21 cellular contexts compared by ENCODE assay signal in the genomic region with DNA sequence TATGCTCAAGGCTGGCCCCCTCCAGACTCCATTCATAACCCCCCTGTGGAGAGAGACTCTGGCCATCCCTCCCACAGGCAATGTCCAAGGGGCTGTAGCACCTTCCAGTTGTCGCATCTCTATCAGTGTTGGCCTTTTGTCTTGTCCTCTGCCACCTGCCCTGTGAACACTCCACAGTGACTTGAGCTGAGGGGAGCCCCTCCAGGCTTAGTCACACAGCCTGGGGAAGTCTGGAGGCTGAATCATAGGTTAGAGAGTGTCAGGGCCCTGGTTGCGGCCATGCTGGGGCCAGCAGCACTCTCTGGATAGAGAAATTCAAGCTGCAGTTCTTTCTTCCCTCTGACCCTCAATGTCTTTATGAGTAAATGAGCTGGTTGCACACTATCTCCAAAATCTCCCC.
A peak's percentile ranks its signal among the peaks of the same experiment; 100 is the strongest.
DNase-seq lines count a peak whose midpoint lies in the region; ATAC-seq and TF ChIP-seq lines count a peak whose summit lies in the region.
"Had no signal": no experiment of that assay in that cellular context is flagged by ENCODE, and none has a peak within 500 bp of the region (broad histone marks: within the 10 kb centered on the region; RNA-seq: fewer than 3 reads in every experiment).

No MANE protein-coding gene starts in this region.

- no peaks in the 10 kb centered on the region for H3K27me3 ChIP-seq in lung (ENCODE audit: control insufficient read depth, insufficient read depth)
- H3K27me3 ChIP-seq in spleen (replicated peaks in 1 of 7) = no peaks in the 10 kb centered on the region
- H3K27me3 ChIP-seq: tibial artery had no signal

- peaks cover 5 to 7% of the 10 kb centered on the region in 2 donors for H3K4me1 ChIP-seq in lung (ENCODE audit: control insufficient read depth in 2 of 2, insufficient read depth in 2 of 2, low read length in 2 of 2)
- peaks cover 0 to 17% (median 5%) of the 10 kb centered on the region in 6 donors for H3K4me1 ChIP-seq in spleen

- H3K36me3 ChIP-seq in lung (ENCODE audit: control insufficient read depth in 2 of 2, insufficient read depth in 2 of 2, low read length in 2 of 2) (no peaks in the 10 kb centered on the region), spleen (no peaks in the 10 kb centered on the region)
- H3K36me3 ChIP-seq: lower lobe of right lung, tibial artery had no signal

- no peak for TF ChIP-seq POLR2A in spleen (IDR thresholded peaks at IDR 0.05)

- ATAC-seq in lung (ENCODE audit: insufficient read depth, low FRiP score) (no peak), esophagus mucosa (no peak), GM21529 (IDR thresholded peaks at IDR 0.05; ENCODE audit: unreplicated experiment) (no peak)
- ATAC-seq: GM23338, lower lobe of right lung had no signal

- 87 to 93% methylated on average over 2 of the region's 2 CpGs for WGBS in lung, 2 donors
- 88 to 98% (median 96%) methylated on average over 2 of the region's 2 CpGs for WGBS in spleen, 5 donors

- intact Hi-C loops in spleen (cut with DNase I; ENCODE audit: low total_unique reads) = no loop called here

- peak; percentile 14 for DNase-seq in stimulated activated CD4-positive, alpha-beta T cell treated with anti-CD3 and anti-CD28 coated beads, Interleukin-1b, Interleukin-23, amount 100 ng/mL, for 48 hours
- no peak for DNase-seq in stimulated activated CD4-positive, alpha-beta T cell treated with anti-CD3 and anti-CD28 coated beads, Interleukin-2, amount 100 ng/mL, for 48 hours
- DNase-seq in RPMI7951 (ENCODE audit: low read depth) (peak; percentile 34), lung (ENCODE audit: low spot score) (peak; percentile 11), spleen (no peak)
- DNase-seq in stimulated activated naive CD4-positive, alpha-beta T cell (lab: John Stamatoyannopoulos, UW) = no peak
- DNase-seq: activated B cell treated with CpG ODN at 0.5 μM for 24 hours; amniotic stem cell; lower lobe of right lung; NCI-H1436 treated with DMSO at 0.1 percent for 48 hours; NCI-H446 treated with DMSO at 0.1 percent for 48 hours; Right ventricle myocardium superior; stimulated activated CD4-positive, alpha-beta T cell treated with anti-CD3 and anti-CD28 coated beads, Interleukin-4, amount 100 ng/mL, for 1 hour; stimulated activated naive CD4-positive, alpha-beta T cell treated with Interleukin-2 at 50 U/mL for 16 hours; SW 1271; tibial artery had no signal

- H3K27ac ChIP-seq in lung (ENCODE audit: low read depth in 1 of 2, low read length in 1 of 2) (no peak overlapping the region), spleen (peak overlapping the region in 2 of 8 donors; percentile 47 to 56)
- H3K27ac ChIP-seq: lower lobe of right lung, tibial artery had no signal

- H3K4me3 ChIP-seq in lung = no peak overlapping the region
- H3K4me3 ChIP-seq in spleen = no peak overlapping the region
- H3K4me3 ChIP-seq: coronary artery, GM23338, lower lobe of right lung, skin epidermis, tibial artery had no signal

- TF ChIP-seq CTCF in lung (IDR thresholded peaks at IDR 0.05; ENCODE audit: control extremely low read depth, extremely low read depth) = no peak
- TF ChIP-seq CTCF in spleen (IDR thresholded peaks at IDR 0.05 in 8 of 11, conservative IDR thresholded peaks at IDR 0.05 in 3 of 11) = no peak

- H3K9me3 ChIP-seq in lung (ENCODE audit: control insufficient read depth in 2 of 2, insufficient read depth in 1 of 2, low read length in 1 of 2) (peaks cover 4 to 5% of the 10 kb centered on the region in 2 donors), spleen (peaks cover 4 to 20% (median 13%) of the 10 kb centered on the region in 8 donors)

Comparison
In these comparisons a context has a peak if more than half of its experiments do, and no peak if none do; other contexts are left out.
1. DNase-seq: peak in stimulated activated CD4-positive, alpha-beta T cell treated with anti-CD3 and anti-CD28 coated beads, Interleukin-1b, Interleukin-23, amount 100 ng/mL, for 48 hours (single experiment), RPMI7951 (single experiment) and lung (single experiment); none in stimulated activated CD4-positive, alpha-beta T cell treated with anti-CD3 and anti-CD28 coated beads, Interleukin-2, amount 100 ng/mL, for 48 hours (0 of 2), stimulated activated naive CD4-positive, alpha-beta T cell (0 of 6) and spleen (single experiment).